26 cellular contexts compared by ENCODE assay signal in genomic region chr13:72469932-72470331, GRCh38.
"Had no signal": no experiment of that assay in that cellular context is flagged by ENCODE, and none has a peak within 500 bp of the region (broad histone marks: within the 10 kb centered on the region; RNA-seq: fewer than 3 reads in every experiment).

No MANE protein-coding gene starts in this region.

- H3K27me3 Mint-ChIP-seq: memory B cell; stimulated activated memory B cell treated with anti-CD40 and anti-IgM and Interleukin-4, amounts not matched to agents 10 μg/mL and 1 μg/mL and 100 μg/mL, for 72 hours had no signal

- H3K4me3 Mint-ChIP-seq: memory B cell; natural killer cell; stimulated activated memory B cell treated with anti-CD40 and anti-IgM and Interleukin-4, amounts not matched to agents 10 μg/mL and 1 μg/mL and 100 μg/mL, for 72 hours had no signal

- H3K4me1 Mint-ChIP-seq: memory B cell; natural killer cell; stimulated activated memory B cell treated with anti-CD40 and anti-IgM and Interleukin-4, amounts not matched to agents 10 μg/mL and 1 μg/mL and 100 μg/mL, for 72 hours had no signal

- ATAC-seq: foreskin keratinocyte; gastroesophageal sphincter; heart left ventricle; left ventricle myocardium superior; lower lobe of right lung; natural killer cell; psoas muscle; right cardiac atrium; stimulated activated memory B cell treated with anti-CD40 and anti-IgM and Interleukin-4, amounts not matched to agents 10 μg/mL and 1 μg/mL and 100 μg/mL, for 72 hours; stimulated activated naive CD8-positive, alpha-beta T cell treated with anti-CD3 and anti-CD28 coated beads, Interleukin-15, Interleukin-2, amounts not matched to agents 100 U/mL and 50 U/mL, for 24 hours had no signal

- H3K27ac Mint-ChIP-seq: memory B cell; natural killer cell; stimulated activated memory B cell treated with anti-CD40 and anti-IgM and Interleukin-4, amounts not matched to agents 10 μg/mL and 1 μg/mL and 100 μg/mL, for 72 hours had no signal

- H3K4me1 ChIP-seq: esophagus muscularis mucosa, foreskin keratinocyte, gastroesophageal sphincter, heart left ventricle, lower lobe of right lung, psoas muscle, spleen, upper lobe of left lung had no signal

- H3K9me3 ChIP-seq: esophagus muscularis mucosa, gastroesophageal sphincter, heart left ventricle, lower lobe of right lung, ovary, psoas muscle, spleen, thoracic aorta, tibial nerve, upper lobe of left lung had no signal

- H3K27ac ChIP-seq: coronary artery, esophagus muscularis mucosa, foreskin keratinocyte, heart left ventricle, hepatocyte, lower lobe of right lung, ovary, psoas muscle, skin epidermis, spleen, thoracic aorta, upper lobe of left lung had no signal

- H3K4me3 ChIP-seq: coronary artery, esophagus muscularis mucosa, gastroesophageal sphincter, heart left ventricle, hepatocyte, lower lobe of right lung, ovary, psoas muscle, skin epidermis, spleen, thoracic aorta, tibial nerve, upper lobe of left lung had no signal

- H3K9me3 Mint-ChIP-seq: stimulated activated memory B cell treated with anti-CD40 and anti-IgM and Interleukin-4, amounts not matched to agents 10 μg/mL and 1 μg/mL and 100 μg/mL, for 72 hours had no signal

- DNase-seq: dermis blood vessel endothelial cell; effector memory CD4-positive, alpha-beta T cell; foreskin keratinocyte; heart left ventricle; left ventricle myocardium superior; lower lobe of right lung; natural killer cell; occipital lobe; ovary; posterior cingulate gyrus; psoas muscle; right cardiac atrium; spleen; stimulated activated CD4-positive, alpha-beta T cell treated with anti-CD3 and anti-CD28 coated beads, Interleukin-4, amount 100 ng/mL, for 4 hours; stimulated activated naive CD8-positive, alpha-beta T cell treated with anti-CD3 and anti-CD28 coated beads, Interleukin-15, Interleukin-2, amounts not matched to agents 100 U/mL and 50 U/mL, for 24 hours; substantia nigra; upper lobe of left lung had no signal

- H3K36me3 Mint-ChIP-seq: memory B cell; natural killer cell; stimulated activated memory B cell treated with anti-CD40 and anti-IgM and Interleukin-4, amounts not matched to agents 10 μg/mL and 1 μg/mL and 100 μg/mL, for 72 hours had no signal

- H3K27me3 ChIP-seq: esophagus muscularis mucosa, gastroesophageal sphincter, heart left ventricle, hepatocyte, ovary, spleen, tibial nerve, upper lobe of left lung had no signal

- H3K79me2 ChIP-seq: hepatocyte had no signal

- H2AFZ ChIP-seq: hepatocyte had no signal

- H3K4me2 ChIP-seq: hepatocyte had no signal

- H3K36me3 ChIP-seq: esophagus muscularis mucosa, gastroesophageal sphincter, heart left ventricle, lower lobe of right lung, ovary, spleen, thoracic aorta, tibial nerve, upper lobe of left lung had no signal
